9 cellular contexts compared by ENCODE assay signal in genomic region chr2:233700028-233700635, GRCh38. TPM values are rescaled to one million over a fixed set of nuclear protein-coding genes. Genes with fewer than 3 reads are reported as not detected.
DNase-seq lines count a peak whose midpoint lies in the region; ATAC-seq and TF ChIP-seq lines count a peak whose summit lies in the region.
"Had no signal": no experiment of that assay in that cellular context is flagged by ENCODE, and none has a peak within 500 bp of the region (broad histone marks: within the 10 kb centered on the region; RNA-seq: fewer than 3 reads in every experiment).

No MANE protein-coding gene starts in this region.

- no peak for TF ChIP-seq CTCF in adrenal gland (IDR thresholded peaks at IDR 0.05)

- ATAC-seq in GM18907 (IDR thresholded peaks at IDR 0.05; ENCODE audit: unreplicated experiment) = no peak

- no peaks in the 10 kb centered on the region for H3K27me3 ChIP-seq in adrenal gland

- H3K4me1 Mint-ChIP-seq in T-helper 2 cell treated with Interferon-gamma antibody and Interleukin-4, amounts not matched to agents 5 μg/mL and 100 μg/mL, for 36 hours (ENCODE audit: low read depth) = no peaks in the 10 kb centered on the region
- H3K4me1 Mint-ChIP-seq: activated CD4-positive, alpha-beta T cell treated with anti-CD3 and anti-CD28 coated beads, Interleukin-2, amount 10 ng/mL, durations not matched to agents 24 days and 14 days had no signal

- no peak overlapping the region for H3K4me3 ChIP-seq in adrenal gland
- H3K4me3 ChIP-seq in mesodermal cell (ENCODE audit: extremely low read depth, insufficient read depth, low read length, poor library complexity, severe bottlenecking) = no peak overlapping the region

- H3K9me3 Mint-ChIP-seq in T-helper 2 cell treated with Interferon-gamma antibody and Interleukin-4, amounts not matched to agents 5 μg/mL and 100 μg/mL, for 36 hours = no peaks in the 10 kb centered on the region
- H3K9me3 Mint-ChIP-seq: activated CD4-positive, alpha-beta T cell treated with anti-CD3 and anti-CD28 coated beads, Interleukin-2, amount 10 ng/mL, durations not matched to agents 24 days and 14 days had no signal

- peaks cover 17% of the 10 kb centered on the region for H3K27me3 Mint-ChIP-seq in T-helper 2 cell treated with Interferon-gamma antibody and Interleukin-4, amounts not matched to agents 5 μg/mL and 100 μg/mL, for 36 hours (ENCODE audit: low read depth)

- no peaks in the 10 kb centered on the region for H3K36me3 Mint-ChIP-seq in T-helper 2 cell treated with Interferon-gamma antibody and Interleukin-4, amounts not matched to agents 5 μg/mL and 100 μg/mL, for 36 hours (ENCODE audit: low read depth)

- H3K27ac Mint-ChIP-seq in T-helper 2 cell treated with Interferon-gamma antibody and Interleukin-4, amounts not matched to agents 5 μg/mL and 100 μg/mL, for 36 hours = no peak overlapping the region
- H3K27ac Mint-ChIP-seq: activated CD4-positive, alpha-beta T cell treated with anti-CD3 and anti-CD28 coated beads, Interleukin-2, amount 10 ng/mL, durations not matched to agents 24 days and 14 days had no signal

- no peak overlapping the region for H3K4me3 Mint-ChIP-seq in T-helper 2 cell treated with Interferon-gamma antibody and Interleukin-4, amounts not matched to agents 5 μg/mL and 100 μg/mL, for 36 hours
- H3K4me3 Mint-ChIP-seq: activated CD4-positive, alpha-beta T cell treated with anti-CD3 and anti-CD28 coated beads, Interleukin-2, amount 10 ng/mL, durations not matched to agents 24 days and 14 days had no signal

- H3K27ac ChIP-seq in adrenal gland = peak overlapping the region in 4 of 5 donors; percentile 8 to 88 (median 54)
- peak overlapping the region; percentile 83 for H3K27ac ChIP-seq in mesodermal cell (ENCODE audit: low read depth, low read length, severe bottlenecking)

- no peak for TF ChIP-seq POLR2A in adrenal gland (IDR thresholded peaks at IDR 0.05)

- H3K36me3 ChIP-seq in adrenal gland (replicated peaks in 1 of 2) = no peaks in the 10 kb centered on the region
- no peaks in the 10 kb centered on the region for H3K36me3 ChIP-seq in mesodermal cell (ENCODE audit: control insufficient read depth, insufficient read depth, low read length)

- intact Hi-C loops in adrenal gland (cut with DNase I) = no loop called here

- WGBS in adrenal gland, 4 donors = 11 to 29% (median 16%) methylated on average over 1 of the region's 1 CpG
- 100% methylated on average over 1 of the region's 1 CpG; no CpG with 5 or more reads in 1 of the 2 experiments for WGBS in mesodermal cell (ENCODE audit: insufficient coverage in 2 of 2), 2 experiments

- DNase-seq in ELF-1 (ENCODE audit: low read depth, low spot score) = peak; percentile 31
- DNase-seq in adrenal gland = peak; percentile 25 to 80 (median 66)
- no peak for DNase-seq in NCI-H345 treated with DMSO at 0.1 percent for 48 hours (lab: John Stamatoyannopoulos, UW; ENCODE audit: unreplicated experiment)
- no peak for DNase-seq in T-helper 2 cell treated with Interferon-gamma antibody and Interleukin-4, amounts not matched to agents 5 μg/mL and 100 μg/mL, for 36 hours (ENCODE audit: low spot score)
- DNase-seq: activated CD4-positive, alpha-beta T cell treated with anti-CD3 and anti-CD28 coated beads, Interleukin-2, amount 10 ng/mL, durations not matched to agents 24 days and 14 days; NCI-H2029; right cardiac atrium had no signal

- peaks cover 6 to 7% of the 10 kb centered on the region in 2 donors for H3K4me1 ChIP-seq in adrenal gland (replicated peaks in 1 of 2)
- H3K4me1 ChIP-seq in mesodermal cell (ENCODE audit: control insufficient read depth, insufficient read depth, low read length, poor library complexity, severe bottlenecking) = peaks cover 4% of the 10 kb centered on the region

- H3K9me3 ChIP-seq in adrenal gland (replicated peaks in 1 of 3) (no peaks in the 10 kb centered on the region), mesodermal cell (ENCODE audit: control insufficient read depth, low read length) (no peaks in the 10 kb centered on the region)

RNA-seq across cellular contexts. Expression of gene UGT1A6, which starts 7.4 kb away (rescaled TPM):
- total RNA-seq in adrenal gland = not detected
- polyA plus RNA-seq in adrenal gland = under 1 TPM in 1 of 3 donors, not detected in 2; 0.16 TPM
- not detected for polyA plus RNA-seq in mesodermal cell (2013, experiment 1 of 2)
- not detected for polyA plus RNA-seq in mesodermal cell (2013, experiment 2 of 2)
- total RNA-seq: activated CD4-positive, alpha-beta T cell treated with anti-CD3 and anti-CD28 coated beads, Interleukin-2, amount 10 ng/mL, durations not matched to agents 24 days and 14 days; right cardiac atrium had no signal
- polyA plus RNA-seq: right cardiac atrium had no signal

RNA-seq across cellular contexts. Expression of gene UGT1A5, which starts 12.6 kb away (rescaled TPM):
- under 1 TPM in 1 of 8 donors, not detected in 7; 0.43 TPM for total RNA-seq in adrenal gland
- polyA plus RNA-seq in adrenal gland = not detected
- not detected for polyA plus RNA-seq in mesodermal cell (2013, experiment 1 of 2)
- polyA plus RNA-seq in mesodermal cell (2013, experiment 2 of 2) = not detected
- total RNA-seq: activated CD4-positive, alpha-beta T cell treated with anti-CD3 and anti-CD28 coated beads, Interleukin-2, amount 10 ng/mL, durations not matched to agents 24 days and 14 days; right cardiac atrium had no signal
- polyA plus RNA-seq: right cardiac atrium had no signal

RNA-seq across cellular contexts. Expression of gene UGT1A4, which starts 18.4 kb away (rescaled TPM):
- total RNA-seq in adrenal gland = under 1 TPM in 1 of 8 donors, not detected in 7; 0.36 TPM
- polyA plus RNA-seq in adrenal gland = not detected
- polyA plus RNA-seq in mesodermal cell (2013, experiment 1 of 2) = not detected
- not detected for polyA plus RNA-seq in mesodermal cell (2013, experiment 2 of 2)
- total RNA-seq: activated CD4-positive, alpha-beta T cell treated with anti-CD3 and anti-CD28 coated beads, Interleukin-2, amount 10 ng/mL, durations not matched to agents 24 days and 14 days; right cardiac atrium had no signal

RNA-seq across cellular contexts. Expression of gene UGT1A7, which starts 18.4 kb away (rescaled TPM):
- total RNA-seq in adrenal gland = 10 to 100 TPM in 1 of 8 donors, 1 to 10 TPM in 1, under 1 TPM in 5, not detected in 1; 0.11 to 10.1 (median 0.94) TPM
- polyA plus RNA-seq in adrenal gland = under 1 TPM in 2 of 3 donors, not detected in 1; 0.33 to 0.74 TPM
- polyA plus RNA-seq in mesodermal cell (2013, experiment 1 of 2) = not detected
- polyA plus RNA-seq in mesodermal cell (2013, experiment 2 of 2) = not detected
- total RNA-seq: activated CD4-positive, alpha-beta T cell treated with anti-CD3 and anti-CD28 coated beads, Interleukin-2, amount 10 ng/mL, durations not matched to agents 24 days and 14 days; right cardiac atrium had no signal
- polyA plus RNA-seq: right cardiac atrium had no signal

RNA-seq across cellular contexts. Expression of gene UGT1A9, which starts 28.4 kb away (rescaled TPM):
- total RNA-seq in adrenal gland = not detected
- not detected for polyA plus RNA-seq in adrenal gland
- not detected for polyA plus RNA-seq in mesodermal cell (2013, experiment 1 of 2)
- not detected for polyA plus RNA-seq in mesodermal cell (2013, experiment 2 of 2)
- total RNA-seq: activated CD4-positive, alpha-beta T cell treated with anti-CD3 and anti-CD28 coated beads, Interleukin-2, amount 10 ng/mL, durations not matched to agents 24 days and 14 days; right cardiac atrium had no signal
- polyA plus RNA-seq: right cardiac atrium had no signal

Comparison
In these comparisons a context has a peak if more than half of its experiments do, and no peak if none do; other contexts are left out.
1. DNase-seq: peak in ELF-1 (single experiment) and adrenal gland (7 of 7); none in NCI-H345 treated with DMSO at 0.1 percent for 48 hours (single experiment) and T-helper 2 cell treated with Interferon-gamma antibody and Interleukin-4, amounts not matched to agents 5 μg/mL and 100 μg/mL, for 36 hours (single experiment).